In the genomic region with DNA sequence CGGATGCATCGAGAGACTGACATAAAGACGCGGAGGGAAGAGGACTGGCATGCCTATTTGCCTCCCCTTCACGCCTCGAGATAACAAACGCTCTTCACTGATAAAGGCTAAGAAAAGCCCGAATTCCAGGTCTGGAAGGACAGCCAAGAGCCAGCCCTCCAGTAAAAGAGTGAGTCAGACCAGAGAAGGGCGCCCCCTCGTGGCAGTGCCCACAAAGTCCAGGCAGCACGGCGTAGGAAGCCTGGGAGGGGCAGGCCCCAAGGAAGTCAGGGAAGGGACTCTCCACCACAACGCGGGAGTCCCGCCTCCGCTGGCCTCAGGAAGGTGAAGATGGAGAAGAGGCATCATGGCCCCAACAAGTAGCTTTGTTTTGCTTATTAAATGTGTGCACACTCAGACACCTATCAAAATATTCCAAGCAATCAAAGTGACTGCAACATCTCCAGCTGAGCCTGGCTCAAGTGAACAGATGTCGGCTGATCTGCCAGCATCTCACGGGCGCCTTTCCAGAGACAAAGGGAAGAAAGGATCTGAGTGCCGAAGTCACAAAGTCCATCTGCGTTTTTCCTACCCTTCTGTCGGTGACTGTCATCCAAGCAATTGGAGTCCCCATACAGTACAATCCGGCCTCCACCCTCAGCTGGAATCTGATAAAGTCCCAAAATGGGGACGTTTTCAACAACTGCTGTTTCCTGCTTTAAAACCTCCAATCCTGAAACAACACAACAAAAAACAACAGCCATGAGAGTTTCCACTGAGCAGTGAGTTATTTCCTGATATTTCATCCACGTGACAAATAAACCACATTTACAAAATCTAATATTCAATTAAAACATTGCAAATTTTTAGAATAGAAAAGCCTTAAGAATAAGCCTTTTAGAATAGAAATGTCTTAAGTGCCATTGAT, we compare ENCODE assay signal across 1 cellular context.
A peak's percentile ranks its signal among the peaks of the same experiment; 100 is the strongest.
TF ChIP-seq lines count a peak whose summit lies in the region.

No MANE protein-coding gene starts in this region.

TF ChIP-seq in HepG2, 621 proteins besides CTCF, POLR2A, EP300 and RAD21 (continued from another document and continues in another):
- TF ChIP-seq DRAP1 (CRISPR knock-in tag; IDR thresholded peaks at IDR 0.05) (no peak), SP4 (CRISPR knock-in tag; IDR thresholded peaks at IDR 0.05) (no peak), CENPT (CRISPR knock-in tag; IDR thresholded peaks at IDR 0.05; ENCODE audit: low read depth) (no peak), TCF7L2 (IDR thresholded peaks at IDR 0.05; ENCODE audit: low read depth, low read length) (no peak), ZNF574 (CRISPR knock-in tag; IDR thresholded peaks at IDR 0.05) (no peak), ETV5 (CRISPR knock-in tag; IDR thresholded peaks at IDR 0.05; ENCODE audit: borderline replicate concordance) (no peak), PLSCR1 (CRISPR knock-in tag; IDR thresholded peaks at IDR 0.05; ENCODE audit: borderline replicate concordance) (no peak), ZFP36L2 (CRISPR knock-in tag; IDR thresholded peaks at IDR 0.05) (no peak), ELF4 (CRISPR knock-in tag; IDR thresholded peaks at IDR 0.05; ENCODE audit: borderline replicate concordance) (no peak), HNRNPUL1 (IDR thresholded peaks at IDR 0.05; ENCODE audit: low read depth, low read length) (no peak), IRF9 (CRISPR knock-in tag; IDR thresholded peaks at IDR 0.05; ENCODE audit: borderline replicate concordance) (no peak), SPEN (CRISPR knock-in tag; IDR thresholded peaks at IDR 0.05; ENCODE audit: low read depth) (peak; percentile 35; the same call in 1 of the 2 replicates), ZSCAN12 (CRISPR knock-in tag; IDR thresholded peaks at IDR 0.05) (no peak), DNMT1 (CRISPR knock-in tag; IDR thresholded peaks at IDR 0.05) (no peak), ATAD3A (CRISPR knock-in tag; IDR thresholded peaks at IDR 0.05) (no peak), LCORL (IDR thresholded peaks at IDR 0.05) (no peak), LCORL (CRISPR knock-in tag; IDR thresholded peaks at IDR 0.05) (0 out of 2 replicates have a peak, but pooled peaks have one; percentile 40), ZKSCAN1 (IDR thresholded peaks at IDR 0.05; ENCODE audit: low read length) (no peak), ZNF253 (CRISPR knock-in tag; IDR thresholded peaks at IDR 0.05; ENCODE audit: borderline replicate concordance) (no peak), ZNF558 (CRISPR knock-in tag; IDR thresholded peaks at IDR 0.05; ENCODE audit: borderline replicate concordance) (no peak), ZNF768 (CRISPR knock-in tag; IDR thresholded peaks at IDR 0.05) (no peak), NFAT5 (CRISPR knock-in tag; IDR thresholded peaks at IDR 0.05) (no peak), SMAD9 (CRISPR knock-in tag; IDR thresholded peaks at IDR 0.05) (no peak), ZNF674 (CRISPR knock-in tag; IDR thresholded peaks at IDR 0.05; ENCODE audit: low read depth) (no peak), NRL (CRISPR knock-in tag; IDR thresholded peaks at IDR 0.05; ENCODE audit: borderline replicate concordance) (peak; percentile 47; the same call in 1 of the 2 replicates), STAT5B (CRISPR knock-in tag; IDR thresholded peaks at IDR 0.05) (no peak), FOXK1 (CRISPR knock-in tag; IDR thresholded peaks at IDR 0.05; ENCODE audit: borderline replicate concordance, low read depth) (no peak), ZNF496 (CRISPR knock-in tag; IDR thresholded peaks at IDR 0.05; ENCODE audit: insufficient replicate concordance) (no peak), THRA (CRISPR knock-in tag; IDR thresholded peaks at IDR 0.05; ENCODE audit: borderline replicate concordance) (0 out of 2 replicates have a peak, but pooled peaks have one; percentile 40), POGK (CRISPR knock-in tag; conservative IDR thresholded peaks at IDR 0.05) (no peak), ZKSCAN8 (CRISPR knock-in tag; IDR thresholded peaks at IDR 0.05; ENCODE audit: borderline replicate concordance) (no peak), PLRG1 (conservative IDR thresholded peaks at IDR 0.05) (no peak), ZBTB7B (CRISPR knock-in tag; IDR thresholded peaks at IDR 0.05) (no peak), ZNF501 (CRISPR knock-in tag; IDR thresholded peaks at IDR 0.05) (peak; percentile 81), ZNF777 (CRISPR knock-in tag; IDR thresholded peaks at IDR 0.05) (no peak), ZNF724P (CRISPR knock-in tag; IDR thresholded peaks at IDR 0.05; ENCODE audit: borderline replicate concordance) (no peak), TBX2 (CRISPR knock-in tag; IDR thresholded peaks at IDR 0.05; ENCODE audit: borderline replicate concordance) (peak; percentile 17; the same call in 1 of the 2 replicates), U2AF2 (IDR thresholded peaks at IDR 0.05; ENCODE audit: low read depth, low read length) (no peak)
- TF ChIP-seq, protein P1, sequence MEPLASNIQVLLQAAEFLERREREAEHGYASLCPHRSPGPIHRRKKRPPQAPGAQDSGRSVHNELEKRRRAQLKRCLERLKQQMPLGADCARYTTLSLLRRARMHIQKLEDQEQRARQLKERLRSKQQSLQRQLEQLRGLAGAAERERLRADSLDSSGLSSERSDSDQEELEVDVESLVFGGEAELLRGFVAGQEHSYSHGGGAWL (CRISPR knock-in tag; IDR thresholded peaks at IDR 0.05) = no peak
- TF ChIP-seq, protein P2, sequence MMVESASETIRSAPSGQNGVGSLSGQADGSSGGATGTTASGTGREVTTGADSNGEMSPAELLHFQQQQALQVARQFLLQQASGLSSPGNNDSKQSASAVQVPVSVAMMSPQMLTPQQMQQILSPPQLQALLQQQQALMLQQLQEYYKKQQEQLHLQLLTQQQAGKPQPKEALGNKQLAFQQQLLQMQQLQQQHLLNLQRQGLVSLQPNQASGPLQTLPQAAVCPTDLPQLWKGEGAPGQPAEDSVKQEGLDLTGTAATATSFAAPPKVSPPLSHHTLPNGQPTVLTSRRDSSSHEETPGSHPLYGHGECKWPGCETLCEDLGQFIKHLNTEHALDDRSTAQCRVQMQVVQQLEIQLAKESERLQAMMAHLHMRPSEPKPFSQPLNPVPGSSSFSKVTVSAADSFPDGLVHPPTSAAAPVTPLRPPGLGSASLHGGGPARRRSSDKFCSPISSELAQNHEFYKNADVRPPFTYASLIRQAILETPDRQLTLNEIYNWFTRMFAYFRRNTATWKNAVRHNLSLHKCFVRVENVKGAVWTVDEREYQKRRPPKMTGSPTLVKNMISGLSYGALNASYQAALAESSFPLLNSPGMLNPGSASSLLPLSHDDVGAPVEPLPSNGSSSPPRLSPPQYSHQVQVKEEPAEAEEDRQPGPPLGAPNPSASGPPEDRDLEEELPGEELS (CRISPR knock-in tag; IDR thresholded peaks at IDR 0.05) = no peak
